In the genomic region with DNA sequence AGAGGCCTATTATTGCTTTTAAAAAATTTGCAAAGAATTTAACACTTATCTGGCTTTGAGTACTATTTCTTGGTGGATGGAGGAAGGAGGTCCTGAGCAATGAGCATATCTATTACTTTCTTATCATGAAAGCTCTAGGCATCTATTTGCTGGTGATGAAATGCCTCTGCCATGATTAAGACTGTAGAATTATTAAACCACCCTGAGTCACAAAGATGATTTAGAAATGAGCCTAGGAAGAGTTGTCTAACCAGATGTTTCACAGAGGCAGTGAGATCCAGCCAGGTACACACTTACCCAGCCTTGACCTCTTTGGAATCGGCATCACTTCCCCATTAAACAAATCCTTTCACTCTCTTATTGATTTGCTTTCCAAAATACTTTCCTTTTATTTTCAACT, we compare ENCODE assay signal across 21 cellular contexts.
DNase-seq lines count a peak whose midpoint lies in the region; ATAC-seq and TF ChIP-seq lines count a peak whose summit lies in the region.
"Had no signal": no experiment of that assay in that cellular context is flagged by ENCODE, and none has a peak within 500 bp of the region (broad histone marks: within the 10 kb centered on the region; RNA-seq: fewer than 3 reads in every experiment).

No MANE protein-coding gene starts in this region.

- no peak overlapping the region for H4K91ac ChIP-seq in trophoblast cell (ENCODE audit: low read depth, low read length)

- no peak overlapping the region for H3K9ac ChIP-seq in trophoblast cell (ENCODE audit: low read length)

- H3K4me1 ChIP-seq in body of pancreas (peaks cover 5% of the 10 kb centered on the region), trophoblast cell (ENCODE audit: control insufficient read depth in 1 of 2, insufficient read depth in 2 of 2, low read length in 2 of 2) (no peaks in the 10 kb centered on the region)
- H3K4me1 ChIP-seq: A549, Caco-2 had no signal

- H3K9me3 ChIP-seq in body of pancreas: no peaks in the 10 kb centered on the region
- H3K9me3 ChIP-seq in trophoblast cell (ENCODE audit: insufficient read depth, low read depth, low read length): no peaks in the 10 kb centered on the region
- H3K9me3 ChIP-seq: Caco-2 had no signal

- no peak overlapping the region for H2AK5ac ChIP-seq in trophoblast cell (ENCODE audit: low read length)

- H3K18ac ChIP-seq in trophoblast cell (ENCODE audit: low read length): no peak overlapping the region

- H3K4ac ChIP-seq in trophoblast cell (ENCODE audit: low read depth, low read length): no peak overlapping the region

- H3K36me3 ChIP-seq in body of pancreas (replicated peaks in 1 of 2; ENCODE audit: insufficient read depth in 1 of 2, low read depth in 2 of 2) (no peaks in the 10 kb centered on the region), trophoblast cell (ENCODE audit: control insufficient read depth in 1 of 2, insufficient read depth in 2 of 2, low read length in 2 of 2) (no peaks in the 10 kb centered on the region)

- H3K23ac ChIP-seq in trophoblast cell (ENCODE audit: low read length): no peak overlapping the region

- H3K4me2 ChIP-seq in trophoblast cell (ENCODE audit: low read length): no peak overlapping the region
- H3K4me2 ChIP-seq: A549 had no signal

- H4K8ac ChIP-seq in trophoblast cell (ENCODE audit: low read depth, low read length): no peak overlapping the region

- no peak overlapping the region for H3K4me3 ChIP-seq in body of pancreas
- H3K4me3 ChIP-seq in trophoblast cell (ENCODE audit: low read depth, low read length): no peak overlapping the region
- H3K4me3 ChIP-seq: A549, SK-N-MC had no signal

- ATAC-seq in body of pancreas (peak; percentile 77), HG03025 (IDR thresholded peaks at IDR 0.05; ENCODE audit: low FRiP score, unreplicated experiment) (no peak), HG02885 (IDR thresholded peaks at IDR 0.05; ENCODE audit: poor library complexity, unreplicated experiment) (no peak)
- ATAC-seq: A549 had no signal

- no peaks in the 10 kb centered on the region for H3K79me1 ChIP-seq in trophoblast cell (ENCODE audit: low read length)

- no peak overlapping the region for H4K12ac ChIP-seq in trophoblast cell (ENCODE audit: low read depth, low read length)

- no peaks in the 10 kb centered on the region for H3K79me2 ChIP-seq in trophoblast cell (ENCODE audit: control insufficient read depth, insufficient read depth, low read length, poor library complexity)

- H3K14ac ChIP-seq in trophoblast cell (ENCODE audit: low read length): no peak overlapping the region

- intact Hi-C loops in body of pancreas (cut with DNase I): no loop called here

- 32 to 42% methylated on average over 1 of the region's 1 CpG for WGBS in body of pancreas, 2 donors
- WGBS in trophoblast cell (ENCODE audit: extremely low coverage, insufficient coverage, insufficient read length): no CpG with 5 or more reads among the region's 1 CpG

- peak; percentile 54 for DNase-seq in NCI-H226
- DNase-seq in body of pancreas: peak in 1 of 4 donors; percentile 16
- peak; percentile 27 for DNase-seq in glomerular visceral epithelial cell (ENCODE audit: extremely low spot score)
- DNase-seq in trophoblast cell: peak; percentile 35 to 52
- no peak for DNase-seq in SKM-1 treated with dmso at 0.1 percent for 144 hours (lab: John Stamatoyannopoulos, UW; ENCODE audit: unreplicated experiment)
- DNase-seq: Caco-2; CD4-positive, alpha-beta T cell; DND-41; GOT3; Karpas-422; MV-4-11; NCI-H1105 treated with DMSO at 0.1 percent for 48 hours; NCI-H2081; NCI-H2171 treated with DMSO at 0.1 percent for 48 hours; NCI-H446; NCI-H526; SHP77 treated with DMSO at 0.1 percent for 48 hours had no signal

- TF ChIP-seq POLR2A in body of pancreas (IDR thresholded peaks at IDR 0.05): no peak

- H2BK5ac ChIP-seq in trophoblast cell (ENCODE audit: low read depth, low read length, poor library complexity): no peak overlapping the region

- no peak overlapping the region for H2BK120ac ChIP-seq in trophoblast cell (ENCODE audit: insufficient read depth, low read length, poor library complexity)

- no peak for TF ChIP-seq CTCF in body of pancreas (IDR thresholded peaks at IDR 0.05)

- no peak overlapping the region for H2AFZ ChIP-seq in trophoblast cell (ENCODE audit: insufficient read depth, low read length, poor library complexity)

- H3K27ac ChIP-seq in body of pancreas (peak overlapping the region in 2 of 4 donors; percentile 25 to 46), trophoblast cell (ENCODE audit: low read depth, low read length) (no peak overlapping the region)
- H3K27ac ChIP-seq: A549, SK-N-MC had no signal

- H2BK12ac ChIP-seq in trophoblast cell (ENCODE audit: low read length): no peak overlapping the region

- H3K27me3 ChIP-seq in body of pancreas (no peaks in the 10 kb centered on the region), trophoblast cell (ENCODE audit: insufficient read depth, low read length) (no peaks in the 10 kb centered on the region)
